ENCODE assay signal across 1 cellular context in the genomic region with DNA sequence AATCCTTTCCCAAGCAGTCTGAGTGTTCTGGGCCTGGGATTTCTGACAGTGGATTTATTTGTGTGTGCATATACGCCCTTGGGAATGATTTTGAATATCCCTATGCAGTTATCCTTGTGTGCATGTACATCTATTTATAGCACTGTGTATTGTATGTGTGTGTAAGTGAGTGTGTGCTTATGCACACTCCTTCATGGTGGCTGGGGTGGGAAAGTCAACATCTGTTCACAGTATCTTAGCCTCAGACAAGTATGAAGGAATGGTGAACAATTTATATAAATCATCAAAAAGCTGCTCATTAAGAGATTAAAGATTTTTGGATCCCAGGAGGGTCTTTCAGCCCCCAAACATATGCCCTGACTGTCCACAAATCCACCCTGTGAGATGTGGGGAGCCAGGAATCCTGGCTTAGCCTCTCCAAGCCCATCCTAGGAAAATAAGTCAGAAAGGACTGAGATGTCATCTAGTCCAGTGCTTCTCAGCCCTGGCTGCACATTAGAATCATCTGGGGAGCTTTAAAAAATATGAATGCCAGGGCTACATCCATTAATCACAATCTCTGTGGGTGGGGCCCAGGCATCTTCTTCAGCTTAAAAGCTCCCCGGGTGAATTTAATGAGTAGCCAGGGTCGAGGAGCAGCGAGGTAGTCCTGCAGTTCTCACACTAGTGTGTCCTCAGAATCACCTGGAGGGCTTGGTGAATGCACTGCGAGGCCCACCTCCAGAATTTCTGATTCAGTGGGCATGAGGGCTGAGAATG.
A peak's percentile ranks its signal among the peaks of the same experiment; 100 is the strongest.
TF ChIP-seq lines count a peak whose summit lies in the region.

No MANE protein-coding gene starts in this region.

TF ChIP-seq in SK-N-SH, 30 proteins besides CTCF, POLR2A, EP300 and RAD21:
- TF ChIP-seq MXI1 (IDR thresholded peaks at IDR 0.05; ENCODE audit: low read depth, low read length) (no peak), SIN3A (IDR thresholded peaks at IDR 0.05; ENCODE audit: borderline replicate concordance, low read depth, low read length) (no peak), NFIC (IDR thresholded peaks at IDR 0.05; ENCODE audit: borderline replicate concordance) (no peak)
- TF ChIP-seq, protein P1, sequence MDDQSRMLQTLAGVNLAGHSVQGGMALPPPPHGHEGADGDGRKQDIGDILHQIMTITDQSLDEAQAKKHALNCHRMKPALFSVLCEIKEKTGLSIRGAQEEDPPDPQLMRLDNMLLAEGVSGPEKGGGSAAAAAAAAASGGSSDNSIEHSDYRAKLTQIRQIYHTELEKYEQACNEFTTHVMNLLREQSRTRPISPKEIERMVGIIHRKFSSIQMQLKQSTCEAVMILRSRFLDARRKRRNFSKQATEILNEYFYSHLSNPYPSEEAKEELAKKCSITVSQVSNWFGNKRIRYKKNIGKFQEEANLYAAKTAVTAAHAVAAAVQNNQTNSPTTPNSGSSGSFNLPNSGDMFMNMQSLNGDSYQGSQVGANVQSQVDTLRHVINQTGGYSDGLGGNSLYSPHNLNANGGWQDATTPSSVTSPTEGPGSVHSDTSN (IDR thresholded peaks at IDR 0.05): 0 out of 2 replicates have a peak, but pooled peaks have one; percentile 7
